8 cellular contexts compared by ENCODE assay signal in the genomic region with DNA sequence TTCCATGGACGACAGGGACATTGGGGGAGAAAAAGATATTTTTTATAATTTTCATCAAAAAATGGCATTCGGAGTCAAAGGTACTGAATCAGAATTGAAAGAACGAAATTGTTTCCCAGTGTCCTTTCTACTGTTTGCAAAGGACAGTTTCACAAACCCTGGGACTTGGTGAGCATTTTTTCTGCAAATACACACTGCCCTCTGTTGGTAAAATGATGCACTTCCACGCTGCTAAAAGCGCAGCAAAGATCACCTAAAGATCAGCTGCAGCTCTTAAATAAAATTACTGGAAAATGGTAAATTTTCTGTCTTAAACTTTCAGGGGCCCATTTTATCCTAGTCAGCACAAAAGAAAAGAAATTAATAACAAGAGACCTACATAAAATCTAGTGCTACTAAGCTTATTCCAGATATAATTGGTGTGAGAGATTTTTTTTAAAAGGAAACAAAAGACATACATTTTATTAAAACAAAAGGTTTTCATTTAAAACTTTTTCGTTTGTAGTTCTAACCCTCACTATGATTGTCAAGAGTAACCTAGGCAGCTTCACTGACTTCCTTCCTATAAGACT.
A peak's percentile ranks its signal among the peaks of the same experiment; 100 is the strongest.
DNase-seq lines count a peak whose midpoint lies in the region; ATAC-seq and TF ChIP-seq lines count a peak whose summit lies in the region.

No MANE protein-coding gene starts in this region.

- CTCF ChIA-PET in PC-9 (lab: Charles Lee) = interaction anchor here (1.4 kb wide), 1 partner anchor 362 kb away, joined by 7 read pairs; no protein-coding TSS in a partner anchor

- no peaks in the 10 kb centered on the region for H3K79me2 ChIP-seq in PC-9 (ENCODE audit: low read depth)
- H3K79me2 ChIP-seq in neural cell (replicated peaks; ENCODE audit: insufficient read depth, low read length) = no peaks in the 10 kb centered on the region

- H3K4me3 ChIP-seq in PC-9 = no peak overlapping the region
- no peak overlapping the region for H3K4me3 ChIP-seq in neural cell (ENCODE audit: low read length)

- intact Hi-C loops in PC-9 (cut with micrococcal nuclease; ENCODE audit: unreplicated experiment) = loop anchor here (1.0 to 2.0 kb wide), 2 partner anchors 66 to 362 kb away; no protein-coding TSS in a partner anchor

- BruUV-seq in PC-9 (replicated peaks; lab: Mats Ljungman, UMichigan) = no TSS peak

- H4K20me1 ChIP-seq in PC-9 (ENCODE audit: insufficient read depth) (no peaks in the 10 kb centered on the region), neural cell (ENCODE audit: insufficient read depth) (no peaks in the 10 kb centered on the region)

- no peak overlapping the region for H3K4me2 ChIP-seq in PC-9
- H3K4me2 ChIP-seq in neural cell (ENCODE audit: low read length) = no peak overlapping the region

- H3K4me1 ChIP-seq in PC-9 (replicated peaks; ENCODE audit: insufficient read depth) = no peaks in the 10 kb centered on the region

- no peak for TF ChIP-seq EP300 in neural cell (conservative IDR thresholded peaks at IDR 0.05; ENCODE audit: poor library complexity, severe bottlenecking)

- TF ChIP-seq RAD21 in neural cell (conservative IDR thresholded peaks at IDR 0.05) = peak; percentile 91

- H2AFZ ChIP-seq in PC-9 (no peak overlapping the region), neural cell (ENCODE audit: low read depth, low read length) (no peak overlapping the region)

- peak; percentile 73 for ATAC-seq in GM18861 (IDR thresholded peaks at IDR 0.05; ENCODE audit: unreplicated experiment)
- peak; percentile 55 for ATAC-seq in HG03558 (IDR thresholded peaks at IDR 0.05; ENCODE audit: extremely low read depth, unreplicated experiment)
- ATAC-seq in GM21528 (IDR thresholded peaks at IDR 0.05; ENCODE audit: low FRiP score, unreplicated experiment) = no peak

- H3K27me3 ChIP-seq in PC-9 (ENCODE audit: insufficient read depth, low read depth) = no peaks in the 10 kb centered on the region
- H3K27me3 ChIP-seq in neural cell (ENCODE audit: insufficient read depth, low read depth, low read length) = no peaks in the 10 kb centered on the region

- no peak overlapping the region for H3K4me3 Mint-ChIP-seq in endothelial cell (ENCODE audit: unreplicated experiment)

- POLR2A ChIA-PET in PC-9 (lab: Charles Lee; ENCODE audit: unreplicated experiment) = no interaction called here

- H3K9me3 Mint-ChIP-seq in endothelial cell (ENCODE audit: unreplicated experiment) = no peaks in the 10 kb centered on the region

- H3K27ac Mint-ChIP-seq in endothelial cell (ENCODE audit: unreplicated experiment) = no peak overlapping the region

- no peaks in the 10 kb centered on the region for H3K9me2 ChIP-seq in PC-9 (ENCODE audit: insufficient read depth)
- H3K9me2 ChIP-seq in neural cell (ENCODE audit: insufficient read depth, low read length) = no peaks in the 10 kb centered on the region

- H3K27me3 Mint-ChIP-seq in endothelial cell (ENCODE audit: unreplicated experiment) = no peaks in the 10 kb centered on the region

- no peaks in the 10 kb centered on the region for H3K4me1 Mint-ChIP-seq in endothelial cell (ENCODE audit: unreplicated experiment)

- no peaks in the 10 kb centered on the region for H3F3A ChIP-seq in PC-9 (ENCODE audit: insufficient read depth, low read depth)
- H3F3A ChIP-seq in neural cell (ENCODE audit: insufficient read depth, low read length, poor library complexity, severe bottlenecking) = no peaks in the 10 kb centered on the region

- H3K36me3 ChIP-seq in PC-9 (ENCODE audit: low read depth) (no peaks in the 10 kb centered on the region), neural cell (ENCODE audit: insufficient read depth, low read length) (no peaks in the 10 kb centered on the region)

- H3K9ac ChIP-seq in neural cell (ENCODE audit: low read length) = no peak overlapping the region

- peak; percentile 33 for DNase-seq in COLO668 (lab: John Stamatoyannopoulos, UW; ENCODE audit: unreplicated experiment)
- DNase-seq in PC-9 = peak; percentile 28 to 42
- peak; percentile 50 for DNase-seq in endothelial cell (ENCODE audit: low spot score)
- DNase-seq in epidermal melanocyte (ENCODE audit: insufficient read length, low spot score) = no peak

- H3K36me3 Mint-ChIP-seq in endothelial cell (ENCODE audit: low read depth, unreplicated experiment) = no peaks in the 10 kb centered on the region

- H3K27ac ChIP-seq in PC-9 (no peak overlapping the region), neural cell (ENCODE audit: low read length) (no peak overlapping the region)

- H3K9me3 ChIP-seq in PC-9 (ENCODE audit: insufficient read depth, low read depth) = no peaks in the 10 kb centered on the region
- no peaks in the 10 kb centered on the region for H3K9me3 ChIP-seq in neural cell (ENCODE audit: low read length)

- TF ChIP-seq CTCF in PC-9 (conservative IDR thresholded peaks at IDR 0.05) (peak; percentile 84), endothelial cell (IDR thresholded peaks at IDR 0.05; ENCODE audit: unreplicated experiment) (peak; percentile 83), neural cell (IDR thresholded peaks at IDR 0.05; ENCODE audit: poor library complexity, severe bottlenecking) (peak; percentile 88)

TF ChIP-seq in neural cell, 6 proteins besides CTCF, POLR2A, EP300 and RAD21:
- TF ChIP-seq SMC3 (conservative IDR thresholded peaks at IDR 0.05; ENCODE audit: poor library complexity) = peak; percentile 85
- no peak for TF ChIP-seq MXI1 (conservative IDR thresholded peaks at IDR 0.05; ENCODE audit: poor library complexity, severe bottlenecking)
